1 cellular context compared by ENCODE assay signal in genomic region chr6:37222992-37223391, GRCh38.
TF ChIP-seq lines count a peak whose summit lies in the region.

No MANE protein-coding gene starts in this region.

TF ChIP-seq in H1, 55 proteins besides CTCF, POLR2A, EP300 and RAD21:
- TF ChIP-seq SP1 (IDR thresholded peaks at IDR 0.05; ENCODE audit: low read depth, low read length) (no peak), MAFK (IDR thresholded peaks at IDR 0.05; ENCODE audit: low read depth, low read length) (no peak), RXRA (IDR thresholded peaks at IDR 0.05; ENCODE audit: insufficient read depth, low read depth, low read length) (no peak), ATF3 (IDR thresholded peaks at IDR 0.05; ENCODE audit: insufficient read depth, low read depth, low read length) (no peak), SRF (IDR thresholded peaks at IDR 0.05; ENCODE audit: low read depth, low read length) (no peak), CHD1 (IDR thresholded peaks at IDR 0.05; ENCODE audit: low read depth, low read length) (no peak), SIN3A (conservative IDR thresholded peaks at IDR 0.05 in 1 of 2, IDR thresholded peaks at IDR 0.05 in 1 of 2; ENCODE audit: low read depth in 1 of 2, low read length in 2 of 2) (no peak), TCF12 (IDR thresholded peaks at IDR 0.05; ENCODE audit: low read depth, low read length) (no peak), RFX5 (IDR thresholded peaks at IDR 0.05; ENCODE audit: borderline replicate concordance, low read depth, low read length) (no peak), KDM4A (IDR thresholded peaks at IDR 0.05; ENCODE audit: low read depth, low read length, severe bottlenecking) (no peak), CBX5 (IDR thresholded peaks at IDR 0.05; ENCODE audit: low read depth, low read length) (no peak), CREB1 (IDR thresholded peaks at IDR 0.05) (no peak), SIX5 (IDR thresholded peaks at IDR 0.05; ENCODE audit: low read depth, low read length) (no peak), GABPA (IDR thresholded peaks at IDR 0.05; ENCODE audit: borderline replicate concordance, insufficient read depth, low read length) (no peak), JUN (IDR thresholded peaks at IDR 0.05; ENCODE audit: low read depth, low read length) (no peak), E2F6 (IDR thresholded peaks at IDR 0.05) (no peak)
